In genomic region chr13:66689037-66689619, GRCh38 we compare ENCODE assay signal across 10 cellular contexts.
DNase-seq lines count a peak whose midpoint lies in the region; TF ChIP-seq lines count a peak whose summit lies in the region.
"Had no signal": no experiment of that assay in that cellular context is flagged by ENCODE, and none has a peak within 500 bp of the region (broad histone marks: within the 10 kb centered on the region; RNA-seq: fewer than 3 reads in every experiment).

No MANE protein-coding gene starts in this region.

- H3K36me3 Mint-ChIP-seq in CD8-positive, alpha-beta memory T cell: no peaks in the 10 kb centered on the region

- H3K79me2 ChIP-seq in SK-N-SH (ENCODE audit: insufficient read depth) (no peaks in the 10 kb centered on the region), hepatocyte (no peaks in the 10 kb centered on the region)

- H4K20me1 ChIP-seq in SK-N-SH (ENCODE audit: insufficient read depth) (no peaks in the 10 kb centered on the region), hepatocyte (ENCODE audit: insufficient read depth, poor library complexity, severe bottlenecking) (no peaks in the 10 kb centered on the region)

- H3K9ac ChIP-seq in SK-N-SH: no peak overlapping the region

- H3K9me3 ChIP-seq in A673 (ENCODE audit: low read depth, low read length, poor library complexity, severe bottlenecking) (peaks cover 10% of the 10 kb centered on the region), SK-N-SH (no peaks in the 10 kb centered on the region), hepatocyte (ENCODE audit: low read depth) (no peaks in the 10 kb centered on the region)
- no peaks in the 10 kb centered on the region for H3K9me3 ChIP-seq in CD8-positive, alpha-beta memory T cell (ENCODE audit: low read length)

- no peaks in the 10 kb centered on the region for H3K9me2 ChIP-seq in SK-N-SH
- H3K9me2 ChIP-seq in hepatocyte (replicated peaks; ENCODE audit: insufficient read depth): no peaks in the 10 kb centered on the region

- no peaks in the 10 kb centered on the region for H3K27me3 Mint-ChIP-seq in CD8-positive, alpha-beta memory T cell

- no peak overlapping the region for H3K4me3 ChIP-seq in A673 (ENCODE audit: low read depth, low read length, poor library complexity, severe bottlenecking)
- H3K4me3 ChIP-seq in SK-N-SH (ENCODE audit: low read depth in 2 of 2, low read length in 1 of 2): no peak overlapping the region
- no peak overlapping the region for H3K4me3 ChIP-seq in hepatocyte
- no peak overlapping the region for H3K4me3 ChIP-seq in CD8-positive, alpha-beta memory T cell (ENCODE audit: low read length)

- TF ChIP-seq CTCF in A673 (conservative IDR thresholded peaks at IDR 0.05; ENCODE audit: low read depth, low read length) (peak; percentile 34; the same call in 1 of the 2 replicates), SK-N-SH (IDR thresholded peaks at IDR 0.05) (peak; percentile 56), hepatocyte (IDR thresholded peaks at IDR 0.05; ENCODE audit: poor library complexity) (peak; percentile 43)

- WGBS in SK-N-SH (ENCODE audit: low lambda C conversion rate): 99% methylated on average over 4 of the region's 4 CpGs
- 55% methylated on average over 4 of the region's 4 CpGs for WGBS in hepatocyte (ENCODE audit: low lambda C conversion rate, missing lambda C conversion rate)

- H3K27me3 ChIP-seq in A673 (replicated peaks; ENCODE audit: insufficient read depth, low read depth, low read length, poor library complexity) (no peaks in the 10 kb centered on the region), SK-N-SH (ENCODE audit: insufficient read depth) (no peaks in the 10 kb centered on the region), hepatocyte (no peaks in the 10 kb centered on the region)
- H3K27me3 ChIP-seq in CD8-positive, alpha-beta memory T cell (ENCODE audit: insufficient read depth, low read length, poor library complexity, severe bottlenecking): no peaks in the 10 kb centered on the region

- no peak overlapping the region for H3K4me2 ChIP-seq in SK-N-SH
- H3K4me2 ChIP-seq in hepatocyte: peak overlapping the region; percentile 11

- H3K36me3 ChIP-seq in A673 (ENCODE audit: insufficient read depth, low read length, poor library complexity, severe bottlenecking) (no peaks in the 10 kb centered on the region), SK-N-SH (replicated peaks in 1 of 2; ENCODE audit: control insufficient read depth in 1 of 2, insufficient read depth in 2 of 2, low read length in 1 of 2) (no peaks in the 10 kb centered on the region), hepatocyte (replicated peaks; ENCODE audit: insufficient read depth, low read depth) (no peaks in the 10 kb centered on the region)
- H3K36me3 ChIP-seq in CD8-positive, alpha-beta memory T cell (ENCODE audit: insufficient read depth, low read length): no peaks in the 10 kb centered on the region

- TF ChIP-seq RAD21 in SK-N-SH (IDR thresholded peaks at IDR 0.05; ENCODE audit: low read length): peak; percentile 78

- TF ChIP-seq EP300 in SK-N-SH (IDR thresholded peaks at IDR 0.05; ENCODE audit: borderline replicate concordance in 1 of 2, low read depth in 1 of 2, low read length in 1 of 2): no peak

- no peaks in the 10 kb centered on the region for H3F3A ChIP-seq in SK-N-SH (replicated peaks; ENCODE audit: insufficient read depth)

- H3K4me3 Mint-ChIP-seq in CD8-positive, alpha-beta memory T cell: no peak overlapping the region
- H3K4me3 Mint-ChIP-seq: T-helper 1 cell treated with Interleukin-12 subunit alpha and Interleukin-12 subunit beta and Interleukin-4 antibody, amounts not matched to agents 30 μg/mL and 1 μg/mL, for 36 hours had no signal

- no peak overlapping the region for H3K27ac ChIP-seq in A673 (ENCODE audit: low read depth, low read length, poor library complexity, severe bottlenecking)
- H3K27ac ChIP-seq in SK-N-SH (ENCODE audit: low read depth in 2 of 2, low read length in 1 of 2): no peak overlapping the region
- no peak overlapping the region for H3K27ac ChIP-seq in hepatocyte
- H3K27ac ChIP-seq in CD8-positive, alpha-beta memory T cell (ENCODE audit: low read depth, low read length): no peak overlapping the region

- H2AFZ ChIP-seq in SK-N-SH (ENCODE audit: low read depth): no peak overlapping the region
- H2AFZ ChIP-seq in hepatocyte: no peak overlapping the region

- intact Hi-C loops in A673 (cut with micrococcal nuclease; ENCODE audit: unreplicated experiment): loop anchor here (5.0 to 10.0 kb wide), 3 partner anchors 67 to 1034 kb away; no protein-coding TSS in a partner anchor

- CTCF ChIA-PET in A673 (lab: Charles Lee) (no interaction called here), SK-N-SH (lab: Yijun Ruan, JAX) (interaction anchor here (0.6 to 5.0 kb wide), 28 partner anchors 9 to 1035 kb away, joined by 3 to 52 read pairs (median 4); no protein-coding TSS in a partner anchor)
- CTCF ChIA-PET in CD8-positive, alpha-beta memory T cell (lab: Charles Lee): no interaction called here

- DNase-seq in A673 (ENCODE audit: low spot score) (peak; percentile 3), H4 (ENCODE audit: low spot score) (peak; percentile 2), SK-N-SH (peak; percentile 19), hepatocyte (ENCODE audit: low spot score) (no peak), AG08396 (ENCODE audit: low spot score) (no peak), LoVo (ENCODE audit: low spot score) (no peak), COLO668 (lab: John Stamatoyannopoulos, UW; ENCODE audit: unreplicated experiment) (no peak)
- DNase-seq in CD8-positive, alpha-beta memory T cell: no peak
- DNase-seq: NCI-H187 had no signal

- POLR2A ChIA-PET in A673 (lab: Charles Lee; ENCODE audit: low non-redundant PET): no interaction called here
- POLR2A ChIA-PET in SK-N-SH (lab: Yijun Ruan, JAX): no interaction called here
- POLR2A ChIA-PET in CD8-positive, alpha-beta memory T cell (lab: Charles Lee): no interaction called here

- no peak overlapping the region for H3K27ac Mint-ChIP-seq in CD8-positive, alpha-beta memory T cell
- H3K27ac Mint-ChIP-seq: T-helper 1 cell treated with Interleukin-12 subunit alpha and Interleukin-12 subunit beta and Interleukin-4 antibody, amounts not matched to agents 30 μg/mL and 1 μg/mL, for 36 hours had no signal

- H3K4me1 ChIP-seq in A673 (ENCODE audit: insufficient read depth, low read length, poor library complexity, severe bottlenecking) (no peaks in the 10 kb centered on the region), SK-N-SH (ENCODE audit: control insufficient read depth in 1 of 2, insufficient read depth in 2 of 2, low read depth in 1 of 2, low read length in 1 of 2) (no peaks in the 10 kb centered on the region; a peak in 1 of 4 replicates), hepatocyte (ENCODE audit: insufficient read depth) (no peaks in the 10 kb centered on the region)
- no peaks in the 10 kb centered on the region for H3K4me1 ChIP-seq in CD8-positive, alpha-beta memory T cell (ENCODE audit: insufficient read depth, low read length)

- no peaks in the 10 kb centered on the region for H3K4me1 Mint-ChIP-seq in CD8-positive, alpha-beta memory T cell

- peaks cover 5 to 12% (median 7%) of the 10 kb centered on the region in 5 donors for H3K9me3 Mint-ChIP-seq in CD8-positive, alpha-beta memory T cell

- BruUV-seq in A673 (replicated peaks; lab: Mats Ljungman, UMichigan): no TSS peak

TF ChIP-seq in SK-N-SH, 30 proteins besides CTCF, POLR2A, EP300 and RAD21:
- TF ChIP-seq USF2 (IDR thresholded peaks at IDR 0.05; ENCODE audit: borderline replicate concordance, low read depth, low read length) (no peak), MXI1 (IDR thresholded peaks at IDR 0.05; ENCODE audit: low read depth, low read length) (no peak), FOSL2 (IDR thresholded peaks at IDR 0.05; ENCODE audit: borderline replicate concordance, low read depth) (no peak), SMC3 (IDR thresholded peaks at IDR 0.05; ENCODE audit: low read depth, low read length) (peak; percentile 49), CHD2 (IDR thresholded peaks at IDR 0.05; ENCODE audit: low read length, partially characterized antibody) (no peak)

Comparison
In these comparisons a context has a peak if more than half of its experiments do, and no peak if none do; other contexts are left out.
1. DNase-seq: peak in A673 (single experiment), H4 (single experiment) and SK-N-SH (single experiment); none in hepatocyte (single experiment), AG08396 (single experiment), CD8-positive, alpha-beta memory T cell (0 of 5), LoVo (single experiment) and COLO668 (single experiment).
2. Peak in every context shown above with its lines, with median percentiles within 50 percentile points of each other: CTCF ChIP-seq.